Comparison of ENCODE assay signal across 19 cellular contexts in genomic region chr11:66224226-66224850, GRCh38. TPM values are rescaled to one million over a fixed set of nuclear protein-coding genes. Genes with fewer than 3 reads are reported as not detected.
A peak's percentile ranks its signal among the peaks of the same experiment; 100 is the strongest.
DNase-seq lines count a peak whose midpoint lies in the region; ATAC-seq, FAIRE-seq and TF ChIP-seq lines count a peak whose summit lies in the region.
"Had no signal": no experiment of that assay in that cellular context is flagged by ENCODE, and none has a peak within 500 bp of the region (broad histone marks: within the 10 kb centered on the region; RNA-seq: fewer than 3 reads in every experiment).

No MANE protein-coding gene starts in this region.

- H3K4me1 ChIP-seq in endodermal cell (ENCODE audit: control insufficient read depth, insufficient read depth, low read length) = no peaks in the 10 kb centered on the region

- no peak for ATAC-seq in GM21528 (IDR thresholded peaks at IDR 0.05; ENCODE audit: low FRiP score, unreplicated experiment)
- no peak for ATAC-seq in HG03175 (IDR thresholded peaks at IDR 0.05; ENCODE audit: unreplicated experiment)
- ATAC-seq: HCT116 had no signal

- no peak overlapping the region for H3K4me3 ChIP-seq in endodermal cell (ENCODE audit: low read length)

- TF ChIP-seq POLR2A in H54 (IDR thresholded peaks at IDR 0.05; ENCODE audit: low read depth, low read length) = no peak

- no peak overlapping the region for H3K4me3 Mint-ChIP-seq in endodermal cell
- H3K4me3 Mint-ChIP-seq: B cell; CD4-positive, alpha-beta memory T cell had no signal

- no peaks in the 10 kb centered on the region for H3K27me3 Mint-ChIP-seq in endodermal cell (ENCODE audit: insufficient read depth)
- H3K27me3 Mint-ChIP-seq: B cell; CD4-positive, alpha-beta memory T cell had no signal

- H3K9me3 ChIP-seq in endodermal cell (ENCODE audit: control insufficient read depth, low read length) = no peaks in the 10 kb centered on the region

- H3K27ac ChIP-seq in endodermal cell (ENCODE audit: low read depth, low read length) = no peak overlapping the region
- H3K27ac ChIP-seq: C4-2B, HL-60 had no signal

- WGBS in endodermal cell (ENCODE audit: insufficient coverage in 1 of 2, insufficient read length in 1 of 2), 2 experiments = 94 to 95% methylated on average over 7 to 10 of the region's 10 CpGs

- no peak overlapping the region for H3K9ac ChIP-seq in endodermal cell (ENCODE audit: extremely low read depth, low read length, poor library complexity, severe bottlenecking)

- FAIRE-seq in HTR-8/SVneo (lab: Jason Lieb, UNC) (peak; percentile 69), H54 (lab: Jason Lieb, UNC) (no peak)
- FAIRE-seq: G401.6, GM12892, GM19239 had no signal

- H3K27me3 ChIP-seq in endodermal cell (ENCODE audit: control insufficient read depth, insufficient read depth, low read length, poor library complexity, severe bottlenecking) = no peaks in the 10 kb centered on the region

- no peak overlapping the region for H3K27ac Mint-ChIP-seq in endodermal cell
- H3K27ac Mint-ChIP-seq: B cell had no signal

- no peak for TF ChIP-seq CTCF in endodermal cell (conservative IDR thresholded peaks at IDR 0.05)

- DNase-seq in HTR-8/SVneo (ENCODE audit: insufficient read length, low spot score) (no peak), endodermal cell (peak; percentile 17), islet precursor cell (peak; percentile 14), superior temporal gyrus (ENCODE audit: extremely low spot score) (peak; percentile 64), H54 (ENCODE audit: insufficient read length, low spot score) (no peak), NCI-H2081 treated with DMSO at 0.1 percent for 48 hours (lab: John Stamatoyannopoulos, UW) (no peak)
- DNase-seq: ACHN; CD4-positive, alpha-beta memory T cell; DMS79 treated with DMSO at 0.1 percent for 48 hours; EL had no signal

- no peaks in the 10 kb centered on the region for H3K9me3 Mint-ChIP-seq in endodermal cell

- H3K4me1 Mint-ChIP-seq in endodermal cell = peaks cover 5% of the 10 kb centered on the region

- peaks cover 64% of the 10 kb centered on the region for H3K36me3 ChIP-seq in endodermal cell (ENCODE audit: control insufficient read depth, insufficient read depth, low read length)

- peaks cover 38% of the 10 kb centered on the region for H3K36me3 Mint-ChIP-seq in endodermal cell (ENCODE audit: low read depth)

RNA-seq across cellular contexts. Expression of gene KLC2, which starts 33.2 kb away (rescaled TPM):
- 10 to 100 TPM; 52.0 to 69.2 TPM for total RNA-seq in endodermal cell
- 51.3 TPM for polyA plus RNA-seq in endodermal cell (2013, experiment 1 of 2)
- 38.8 TPM for polyA plus RNA-seq in endodermal cell (2013, experiment 2 of 2)

RNA-seq across cellular contexts. Expression of gene RAB1B, which starts 44.1 kb away (rescaled TPM):
- 100 to 1,000 TPM; 122 to 126 TPM for total RNA-seq in endodermal cell
- 110 TPM for polyA plus RNA-seq in endodermal cell (2013, experiment 1 of 2)
- 101 TPM for polyA plus RNA-seq in endodermal cell (2013, experiment 2 of 2)

RNA-seq across cellular contexts. Expression of gene CNIH2, which starts 53.6 kb away (rescaled TPM):
- total RNA-seq in endodermal cell = 1 to 10 TPM; 3.5 to 3.8 TPM
- polyA plus RNA-seq in endodermal cell (2013, experiment 1 of 2) = 74.4 TPM
- polyA plus RNA-seq in endodermal cell (2013, experiment 2 of 2) = 67.1 TPM
- polyA plus RNA-seq: CD4-positive, alpha-beta memory T cell had no signal

Comparison
In these comparisons a context has a peak if more than half of its experiments do, and no peak if none do; other contexts are left out.
1. DNase-seq: peak in endodermal cell (single experiment), islet precursor cell (single experiment) and superior temporal gyrus (single experiment); none in HTR-8/SVneo (single experiment), H54 (single experiment) and NCI-H2081 treated with DMSO at 0.1 percent for 48 hours (single experiment).